19 cellular contexts compared by ENCODE assay signal in genomic region chr11:120696597-120696996, GRCh38.
DNase-seq lines count a peak whose midpoint lies in the region; ATAC-seq, FAIRE-seq and TF ChIP-seq lines count a peak whose summit lies in the region.
"Had no signal": no experiment of that assay in that cellular context is flagged by ENCODE, and none has a peak within 500 bp of the region (broad histone marks: within the 10 kb centered on the region; RNA-seq: fewer than 3 reads in every experiment).

No MANE protein-coding gene starts in this region.

- in situ Hi-C loops in GM12878 (cut with MboI), result no loop called here

- H3K4me3 ChIP-seq in GM12865 (ENCODE audit: low read depth, low read length) (no peak overlapping the region), GM12878 (no peak overlapping the region), kidney (ENCODE audit: low read length in 2 of 2) (no peak overlapping the region)
- H3K4me3 ChIP-seq: tibial artery had no signal

- H2AFZ ChIP-seq in GM12878 (ENCODE audit: control insufficient read depth, low read depth, low read length), result no peak overlapping the region

- H3K36me3 ChIP-seq in GM12878 (ENCODE audit: control insufficient read depth in 2 of 2, insufficient read depth in 2 of 2, low read length in 1 of 2) (no peaks in the 10 kb centered on the region; a peak in 1 of 4 replicates), kidney (ENCODE audit: control insufficient read depth in 1 of 2, insufficient read depth in 2 of 2, low read length in 2 of 2) (no peaks in the 10 kb centered on the region)
- H3K36me3 ChIP-seq: tibial artery had no signal

- FAIRE-seq in GM12878 (lab: Jason Lieb, UNC), result no peak
- no peak for FAIRE-seq in kidney (lab: Jason Lieb, UNC)
- no peak for FAIRE-seq in frontal cortex (lab: Jason Lieb, UNC)

- H3K4me3 Mint-ChIP-seq in HFFc6 (no peak overlapping the region), neural crest cell (no peak overlapping the region)
- H3K4me3 Mint-ChIP-seq: activated B cell treated with CpG ODN at 0.5 μM for 24 hours; activated naive CD8-positive, alpha-beta T cell treated with anti-CD3 and anti-CD28 coated beads, Interleukin-2, amount 50 U/mL, for 24 hours; natural killer cell; stimulated activated naive B cell treated with anti-CD40 and anti-IgM and Interleukin-4, amounts not matched to agents 10 μg/mL and 1 μg/mL and 100 μg/mL, for 72 hours; T-cell had no signal

- BruUV-seq in GM12878 (replicated peaks; lab: Mats Ljungman, UMichigan), result no TSS peak

- ATAC-seq in GM12878, result peak; percentile 32; the same call in 1 of the 3 replicates
- ATAC-seq: activated naive CD8-positive, alpha-beta T cell treated with anti-CD3 and anti-CD28 coated beads, Interleukin-2, amount 50 U/mL, for 24 hours; stimulated activated naive B cell treated with anti-CD40 and anti-IgM and Interleukin-4, amounts not matched to agents 10 μg/mL and 1 μg/mL and 100 μg/mL, for 72 hours; T-cell had no signal

- H3K36me3 Mint-ChIP-seq in HFFc6 (ENCODE audit: low read depth) (no peaks in the 10 kb centered on the region), neural crest cell (ENCODE audit: low read depth) (no peaks in the 10 kb centered on the region)
- H3K36me3 Mint-ChIP-seq: natural killer cell, T-cell had no signal

- SMC1A ChIA-PET in GM12878 (lab: Charles Lee; ENCODE audit: uncharacterized antibody, unreplicated experiment), result interaction anchor here (2.3 kb wide), 1 partner anchor 12 kb away, joined by 12 read pairs; no protein-coding TSS in a partner anchor

- H3K27ac ChIP-seq in GM12878 (ENCODE audit: control insufficient read depth, insufficient read depth) (no peak overlapping the region), kidney (ENCODE audit: low read depth in 2 of 2, low read length in 2 of 2) (no peak overlapping the region)
- H3K27ac ChIP-seq: tibial artery had no signal

- intact Hi-C loops in GM12878 (cut with micrococcal nuclease; ENCODE audit: unreplicated experiment), result no loop called here
- intact Hi-C loops in kidney (cut with DNase I), result no loop called here

- CTCF ChIA-PET in GM12878 (lab: Yijun Ruan, JAX), result interaction anchor here (0.6 to 5.9 kb wide), 16 partner anchors 8 to 392 kb away, joined by 3 to 32 read pairs (median 5); no protein-coding TSS in a partner anchor

- no peaks in the 10 kb centered on the region for H3K9me3 Mint-ChIP-seq in HFFc6
- H3K9me3 Mint-ChIP-seq in neural crest cell, result no peaks in the 10 kb centered on the region
- H3K9me3 Mint-ChIP-seq: natural killer cell, T-cell had no signal

- H3K4me1 Mint-ChIP-seq in HFFc6 (ENCODE audit: low read depth) (no peaks in the 10 kb centered on the region), neural crest cell (no peaks in the 10 kb centered on the region)
- H3K4me1 Mint-ChIP-seq: activated naive CD8-positive, alpha-beta T cell treated with anti-CD3 and anti-CD28 coated beads, Interleukin-2, amount 50 U/mL, for 24 hours; T-cell had no signal

- RAD21 ChIA-PET in GM12878 (lab: Charles Lee; ENCODE audit: unreplicated experiment), result interaction anchor here (1.4 to 2.1 kb wide), 2 partner anchors 12 to 19 kb away, joined by 4 to 7 read pairs; no protein-coding TSS in a partner anchor

- no peak for TF ChIP-seq RAD21 in GM12878 (IDR thresholded peaks at IDR 0.05; ENCODE audit: insufficient read depth, low read depth, low read length)

- no peaks in the 10 kb centered on the region for H3K27me3 ChIP-seq in GM12878 (replicated peaks in 1 of 2; ENCODE audit: control insufficient read depth in 2 of 2, insufficient read depth in 2 of 2, low read length in 1 of 2)

- H4K20me1 ChIP-seq in GM12878 (ENCODE audit: control insufficient read depth, insufficient read depth), result no peaks in the 10 kb centered on the region

- TF ChIP-seq EP300 in GM12878 (IDR thresholded peaks at IDR 0.05; ENCODE audit: borderline replicate concordance in 1 of 2, control insufficient read depth in 1 of 2, low read depth in 2 of 2, low read length in 2 of 2), result no peak

- WGBS in GM12878 (ENCODE audit: insufficient coverage, insufficient replicate concordance, low lambda C conversion rate, missing lambda C conversion rate), result 43% methylated on average over 5 of the region's 5 CpGs

- POLR2A ChIA-PET in GM12878 (lab: Charles Lee), result interaction anchor here (0.6 kb wide), 1 partner anchor 363 kb away, joined by 3 read pairs; no protein-coding TSS in a partner anchor

- no peak overlapping the region for H3K27ac Mint-ChIP-seq in HFFc6
- no peak overlapping the region for H3K27ac Mint-ChIP-seq in neural crest cell (ENCODE audit: unreplicated experiment)
- H3K27ac Mint-ChIP-seq: activated B cell treated with CpG ODN at 0.5 μM for 24 hours; activated naive CD8-positive, alpha-beta T cell treated with anti-CD3 and anti-CD28 coated beads, Interleukin-2, amount 50 U/mL, for 24 hours; natural killer cell; stimulated activated naive B cell treated with anti-CD40 and anti-IgM and Interleukin-4, amounts not matched to agents 10 μg/mL and 1 μg/mL and 100 μg/mL, for 72 hours; T-cell had no signal

- TF ChIP-seq CTCF in GM12865 (IDR thresholded peaks at IDR 0.05; ENCODE audit: insufficient read depth, low read depth, low read length, missing control alignments) (peak; percentile 16), HFFc6 (IDR thresholded peaks at IDR 0.05) (peak; percentile 37; the same call in 1 of the 2 replicates), GM12878 (IDR thresholded peaks at IDR 0.05 in 2 of 3, conservative IDR thresholded peaks at IDR 0.05 in 1 of 3; ENCODE audit: control insufficient read depth in 2 of 3, extremely low read depth in 1 of 3, insufficient read depth in 1 of 3, low read depth in 3 of 3, low read length in 3 of 3) (peak in 2 of 3 experiments; percentile 18 to 40; a peak in 3 of 6 replicates), neural crest cell (conservative IDR thresholded peaks at IDR 0.05) (peak; percentile 24), kidney (IDR thresholded peaks at IDR 0.05; ENCODE audit: borderline replicate concordance, extremely low read depth, insufficient read depth) (no peak)

- DNase-seq in GM12865 (ENCODE audit: low read depth), result no peak
- no peak for DNase-seq in HFFc6
- DNase-seq in GM12878 (ENCODE audit: low read depth, low spot score), result no peak
- DNase-seq in neural crest cell (ENCODE audit: low read depth, low spot score), result no peak
- DNase-seq in kidney, result no peak
- DNase-seq in frontal cortex (ENCODE audit: low spot score in 2 of 2), result no peak
- DNase-seq in activated effector memory CD4-positive, alpha-beta T cell treated with anti-CD3 and anti-CD28 coated beads, Interleukin-2, amount 50 U/mL, for 16 hours, result no peak
- DNase-seq: activated B cell treated with CpG ODN at 0.5 μM for 24 hours; activated naive CD8-positive, alpha-beta T cell treated with anti-CD3 and anti-CD28 coated beads, Interleukin-2, amount 50 U/mL, for 24 hours; C1 segment of cervical spinal cord; GF-D8; IMR-90; mammary epithelial cell; natural killer cell; NCI-H1092 treated with DMSO at 0.1 percent for 48 hours; RPMI8226; stimulated activated naive B cell treated with anti-CD40 and anti-IgM and Interleukin-4, amounts not matched to agents 10 μg/mL and 1 μg/mL and 100 μg/mL, for 72 hours; T-cell; tibial artery had no signal

- no peak for TF ChIP-seq POLR2A in GM12878 (IDR thresholded peaks at IDR 0.05; ENCODE audit: low read depth, low read length)

- H3K9ac ChIP-seq in GM12878 (ENCODE audit: control insufficient read depth, insufficient read depth, low read length), result no peak overlapping the region
- H3K9ac ChIP-seq in kidney (ENCODE audit: low read length in 2 of 2), result no peak overlapping the region

- H3K9me3 ChIP-seq in GM12878 (replicated peaks; ENCODE audit: control insufficient read depth, insufficient read depth, low read length) (no peaks in the 10 kb centered on the region), kidney (ENCODE audit: control insufficient read depth in 1 of 2, low read length in 2 of 2) (no peaks in the 10 kb centered on the region)
- H3K9me3 ChIP-seq: tibial artery had no signal

- peaks cover under 1% of the 10 kb centered on the region; the same call in 1 of the 2 replicates for H3K4me1 ChIP-seq in GM12878 (ENCODE audit: control insufficient read depth, insufficient read depth, low read length)
- no peaks in the 10 kb centered on the region for H3K4me1 ChIP-seq in kidney (ENCODE audit: control insufficient read depth in 1 of 2, insufficient read depth in 1 of 2, low read depth in 1 of 2, low read length in 2 of 2)
- H3K4me1 ChIP-seq: tibial artery had no signal

- H3K27me3 Mint-ChIP-seq in HFFc6 (ENCODE audit: insufficient read depth), result peaks cover 30% of the 10 kb centered on the region
- peaks cover 20% of the 10 kb centered on the region for H3K27me3 Mint-ChIP-seq in neural crest cell (ENCODE audit: low read depth)

- no peak overlapping the region for H3K4me2 ChIP-seq in GM12878 (ENCODE audit: control insufficient read depth, insufficient read depth)

- no peaks in the 10 kb centered on the region for H3K79me2 ChIP-seq in GM12878 (ENCODE audit: control insufficient read depth, insufficient read depth, low read length)

TF ChIP-seq in GM12878, 131 proteins besides CTCF, POLR2A, EP300 and RAD21 (continues in another document):
- no peak for TF ChIP-seq HCFC1 (IDR thresholded peaks at IDR 0.05; ENCODE audit: low read length)
- no peak for TF ChIP-seq SMAD5 (IDR thresholded peaks at IDR 0.05; ENCODE audit: low read depth)
- TF ChIP-seq TCF3 (IDR thresholded peaks at IDR 0.05; ENCODE audit: borderline replicate concordance, insufficient read depth, low read depth, low read length), result no peak
- no peak for TF ChIP-seq CREB1 (IDR thresholded peaks at IDR 0.05; ENCODE audit: low read depth)
- no peak for TF ChIP-seq BMI1 (IDR thresholded peaks at IDR 0.05; ENCODE audit: borderline replicate concordance)
- TF ChIP-seq, protein P1, sequence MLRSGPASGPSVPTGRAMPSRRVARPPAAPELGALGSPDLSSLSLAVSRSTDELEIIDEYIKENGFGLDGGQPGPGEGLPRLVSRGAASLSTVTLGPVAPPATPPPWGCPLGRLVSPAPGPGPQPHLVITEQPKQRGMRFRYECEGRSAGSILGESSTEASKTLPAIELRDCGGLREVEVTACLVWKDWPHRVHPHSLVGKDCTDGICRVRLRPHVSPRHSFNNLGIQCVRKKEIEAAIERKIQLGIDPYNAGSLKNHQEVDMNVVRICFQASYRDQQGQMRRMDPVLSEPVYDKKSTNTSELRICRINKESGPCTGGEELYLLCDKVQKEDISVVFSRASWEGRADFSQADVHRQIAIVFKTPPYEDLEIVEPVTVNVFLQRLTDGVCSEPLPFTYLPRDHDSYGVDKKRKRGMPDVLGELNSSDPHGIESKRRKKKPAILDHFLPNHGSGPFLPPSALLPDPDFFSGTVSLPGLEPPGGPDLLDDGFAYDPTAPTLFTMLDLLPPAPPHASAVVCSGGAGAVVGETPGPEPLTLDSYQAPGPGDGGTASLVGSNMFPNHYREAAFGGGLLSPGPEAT (IDR thresholded peaks at IDR 0.05; ENCODE audit: low read depth), result no peak
- TF ChIP-seq CBX3 (IDR thresholded peaks at IDR 0.05; ENCODE audit: borderline replicate concordance, low read depth), result no peak
- TF ChIP-seq POU2F2 (IDR thresholded peaks at IDR 0.05; ENCODE audit: borderline replicate concordance, low read depth, low read length), result no peak
- TF ChIP-seq IKZF2 (IDR thresholded peaks at IDR 0.05), result no peak
